21 cellular contexts compared by ENCODE assay signal in the genomic region with DNA sequence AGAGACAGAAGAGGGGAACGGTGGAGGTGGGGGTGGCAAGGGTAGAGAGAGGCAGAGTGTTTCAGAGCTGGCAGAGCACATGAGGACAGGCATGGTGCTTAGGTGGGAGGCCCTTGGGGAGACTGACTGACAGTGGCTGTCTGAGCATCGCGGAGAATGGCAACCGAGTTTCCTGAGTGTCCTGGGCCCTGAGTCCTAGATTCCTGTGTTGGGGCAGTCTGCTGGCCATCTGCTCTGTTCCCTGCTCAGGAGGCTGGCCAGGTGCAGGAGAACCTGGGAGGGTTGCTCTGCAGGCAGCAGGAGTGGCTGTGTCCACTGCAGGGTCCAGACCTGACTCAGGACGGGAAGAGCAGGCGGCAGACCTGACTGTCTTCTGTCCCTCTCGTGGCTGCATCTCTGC.
"Had no signal": no experiment of that assay in that cellular context is flagged by ENCODE, and none has a peak within 500 bp of the region (broad histone marks: within the 10 kb centered on the region; RNA-seq: fewer than 3 reads in every experiment).

No MANE protein-coding gene starts in this region.

- H3K9me3 ChIP-seq: gastrocnemius medialis, prostate gland, right atrium auricular region, testis, tibial artery had no signal

- H3K4me1 ChIP-seq: gastrocnemius medialis, prostate gland, right atrium auricular region, testis, tibial artery had no signal

- H3K4me3 ChIP-seq: dorsolateral prefrontal cortex, gastrocnemius medialis, hepatocyte, lung, prostate gland, right atrium auricular region, testis, tibial artery had no signal

- H3K27me3 ChIP-seq: gastrocnemius medialis, right atrium auricular region, testis had no signal

- ATAC-seq: esophagus mucosa; gastrocnemius medialis; left lobe of liver; natural killer cell; sciatic nerve; stimulated activated effector memory CD8-positive, alpha-beta T cell treated with anti-CD3 and anti-CD28 coated beads, Interleukin-12 subunit alpha, Interleukin-12 subunit beta, amount 100 ng/mL, for 72 hours; stimulated activated naive CD8-positive, alpha-beta T cell treated with anti-CD3 and anti-CD28 coated beads, Interleukin-15, Interleukin-2, amounts not matched to agents 100 U/mL and 50 U/mL, for 24 hours had no signal

- H3K27ac ChIP-seq: epithelial cell of prostate, gastrocnemius medialis, hepatocyte, prostate gland, right atrium auricular region, testis, tibial artery had no signal

- H3K36me3 ChIP-seq: gastrocnemius medialis, prostate gland, right atrium auricular region, tibial artery had no signal

- DNase-seq: effector CD4-positive, alpha-beta T cell; foreskin fibroblast; gastrocnemius medialis; head of caudate nucleus; kidney; natural killer cell; stimulated activated CD4-positive, alpha-beta T cell treated with anti-CD3 and anti-CD28 coated beads, Interleukin-2, amount 100 ng/mL, for 24 hours; stimulated activated CD4-positive, alpha-beta T cell treated with anti-CD3 and anti-CD28 coated beads, Interleukin-4, amount 100 ng/mL, for 24 hours; stimulated activated naive CD8-positive, alpha-beta T cell treated with anti-CD3 and anti-CD28 coated beads, Interleukin-15, Interleukin-2, amounts not matched to agents 100 U/mL and 50 U/mL, for 24 hours; testis; tibial artery had no signal
